Comparison of ENCODE assay signal across 24 cellular contexts in genomic region chr6:56732517-56732916, GRCh38.
DNase-seq lines count a peak whose midpoint lies in the region; ATAC-seq and TF ChIP-seq lines count a peak whose summit lies in the region.
"Had no signal": no experiment of that assay in that cellular context is flagged by ENCODE, and none has a peak within 500 bp of the region (broad histone marks: within the 10 kb centered on the region; RNA-seq: fewer than 3 reads in every experiment).

No MANE protein-coding gene starts in this region.

- H3K27ac ChIP-seq in H9 (ENCODE audit: insufficient read length, low read depth, low read length) = no peak overlapping the region
- peak overlapping the region; percentile 91 for H3K27ac ChIP-seq in Panc1 (ENCODE audit: low read length)
- no peak overlapping the region for H3K27ac ChIP-seq in left lung
- H3K27ac ChIP-seq in sigmoid colon = peak overlapping the region in 3 of 4 donors; percentile 66 to 75 (median 70)
- no peak overlapping the region for H3K27ac ChIP-seq in right cardiac atrium (ENCODE audit: low read length)

- no peak overlapping the region for H3K4ac ChIP-seq in H9 (ENCODE audit: low read depth, low read length)

- no peak overlapping the region for H3K18ac ChIP-seq in H9 (ENCODE audit: insufficient read length, low read depth, low read length)

- in situ Hi-C loops in Panc1 (cut with HindIII; ENCODE audit: low pct_unique_long_range_greater_than_20kb, low sequenced_read_pairs) = no loop called here

- H3K4me3 ChIP-seq in Panc1 (ENCODE audit: low read depth in 2 of 2, low read length in 2 of 2) = no peak overlapping the region
- H3K4me3 ChIP-seq in left lung = no peak overlapping the region
- H3K4me3 ChIP-seq in sigmoid colon = no peak overlapping the region
- no peak overlapping the region for H3K4me3 ChIP-seq in right cardiac atrium (ENCODE audit: low read length)

- H3K9me3 ChIP-seq in H9 (ENCODE audit: control insufficient read depth, low read depth, low read length) (no peaks in the 10 kb centered on the region), Panc1 (ENCODE audit: control insufficient read depth, insufficient read depth, low read depth, low read length) (no peaks in the 10 kb centered on the region), left lung (no peaks in the 10 kb centered on the region), sigmoid colon (no peaks in the 10 kb centered on the region), right cardiac atrium (ENCODE audit: control insufficient read depth, low read length) (no peaks in the 10 kb centered on the region)

- no peak overlapping the region for H3K4me2 ChIP-seq in H9 (ENCODE audit: insufficient read depth, insufficient read length, low read length)

- H4K5ac ChIP-seq in H9 (ENCODE audit: insufficient read length, low read depth, low read length) = no peak overlapping the region

- H2BK12ac ChIP-seq in H9 (ENCODE audit: insufficient read length, low read depth, low read length) = no peak overlapping the region

- H3K36me3 Mint-ChIP-seq in H9 (ENCODE audit: insufficient read depth in 1 of 3, low read depth in 3 of 3) = peaks cover 0 to 5% (median 3%) of the 10 kb centered on the region in 3 experiments; a peak in 4 of 7 replicates
- H3K36me3 Mint-ChIP-seq: activated naive CD8-positive, alpha-beta T cell; natural killer cell had no signal

- H4K8ac ChIP-seq in H9 (replicated peaks; ENCODE audit: insufficient read length, low read depth, low read length) = no peak overlapping the region

- H3K56ac ChIP-seq in H9 (ENCODE audit: insufficient read length, low read depth, low read length) = no peak overlapping the region

- no peak overlapping the region for H2BK15ac ChIP-seq in H9 (ENCODE audit: low read depth, low read length)

- no peaks in the 10 kb centered on the region for H4K20me1 ChIP-seq in H9 (ENCODE audit: control insufficient read depth, insufficient read depth, insufficient read length)

- H2BK20ac ChIP-seq in H9 (ENCODE audit: low read depth, low read length, poor library complexity, severe bottlenecking) = no peak overlapping the region

- peaks cover 14 to 19% of the 10 kb centered on the region in 2 experiments for H3K4me1 Mint-ChIP-seq in H9
- H3K4me1 Mint-ChIP-seq: natural killer cell had no signal

- intact Hi-C loops in Panc1 (cut with micrococcal nuclease; ENCODE audit: unreplicated experiment) (no loop called here), left lung (cut with DNase I) (no loop called here), sigmoid colon (cut with DNase I) (no loop called here), right cardiac atrium (cut with DNase I) (no loop called here)

- H3K79me2 ChIP-seq in H9 (ENCODE audit: insufficient read depth, low read length) = peaks cover 5% of the 10 kb centered on the region; the same call in 1 of the 2 replicates

- no peak overlapping the region for H3K4me3 Mint-ChIP-seq in H9
- H3K4me3 Mint-ChIP-seq: activated naive CD8-positive, alpha-beta T cell; CD4-positive, alpha-beta T cell; natural killer cell had no signal

- ATAC-seq in Panc1 (peak; percentile 41), left lung (peak; percentile 39), right cardiac atrium (no peak)
- ATAC-seq: left cardiac atrium, natural killer cell had no signal

- H4K91ac ChIP-seq in H9 (ENCODE audit: insufficient read length, low read depth, low read length) = no peak overlapping the region

- H3K14ac ChIP-seq in H9 (ENCODE audit: insufficient read depth, low read length) = no peak overlapping the region

- H3K27ac Mint-ChIP-seq in H9 = peak overlapping the region in 2 of 3 experiments; percentile 22 to 53; a peak in 2 of 7 replicates
- H3K27ac Mint-ChIP-seq: activated naive CD8-positive, alpha-beta T cell; activated T-helper 2 cell treated with anti-CD3 and anti-CD28 coated beads, Interferon-gamma antibody, Interleukin-2, Interleukin-4, amounts not matched to agents 10 μg/mL and 5 μg/mL and 100 μg/mL, durations not matched to agents 14 hours and 24 hours and 36 hours; CD4-positive, alpha-beta T cell; natural killer cell had no signal

- CTCF ChIA-PET in Panc1 (lab: Charles Lee) = interaction anchor here (0.6 to 0.7 kb wide), 3 partner anchors 18 to 359 kb away, joined by 3 read pairs; no protein-coding TSS in a partner anchor

- no peak overlapping the region for H3T11ph ChIP-seq in H9 (ENCODE audit: low read length)

- H2BK5ac ChIP-seq in H9 (ENCODE audit: insufficient read length, low read length) = no peak overlapping the region

- no peak for TF ChIP-seq POLR2A in sigmoid colon (IDR thresholded peaks at IDR 0.05)

- BruUV-seq in Panc1 (replicated peaks; lab: Mats Ljungman, UMichigan) = no TSS peak

- H3K36me3 ChIP-seq in Panc1 (ENCODE audit: control insufficient read depth, insufficient read depth, low read length) (no peaks in the 10 kb centered on the region; the same call in 1 of the 2 replicates), left lung (no peaks in the 10 kb centered on the region), sigmoid colon (no peaks in the 10 kb centered on the region)

- H3K9ac ChIP-seq in H9 (ENCODE audit: extremely low read depth, insufficient read length, low read length) = no peak overlapping the region

- TF ChIP-seq EP300 in sigmoid colon (IDR thresholded peaks at IDR 0.05) = no peak

- H3K4me1 ChIP-seq in H9 (ENCODE audit: insufficient read depth, low read length) (peaks cover 2% of the 10 kb centered on the region; the same call in 1 of the 2 replicates), Panc1 (ENCODE audit: control insufficient read depth, insufficient read depth, low read length) (peaks cover 78% of the 10 kb centered on the region), left lung (peaks cover 0 to 7% of the 10 kb centered on the region in 2 donors), sigmoid colon (peaks cover 0 to 70% (median 58%) of the 10 kb centered on the region in 4 donors), right cardiac atrium (ENCODE audit: control insufficient read depth, insufficient read depth, low read length) (peaks cover 3% of the 10 kb centered on the region)

- no peak overlapping the region for H2AK5ac ChIP-seq in H9 (ENCODE audit: insufficient read length, low read length)

- H2AFZ ChIP-seq in H9 (ENCODE audit: low read length) = no peak overlapping the region

- POLR2A ChIA-PET in Panc1 (lab: Charles Lee) = no interaction called here

- no peaks in the 10 kb centered on the region for H3K9me3 Mint-ChIP-seq in H9
- H3K9me3 Mint-ChIP-seq: activated T-helper 2 cell treated with anti-CD3 and anti-CD28 coated beads, Interferon-gamma antibody, Interleukin-2, Interleukin-4, amounts not matched to agents 10 μg/mL and 5 μg/mL and 100 μg/mL, durations not matched to agents 14 hours and 24 hours and 36 hours; CD4-positive, alpha-beta T cell had no signal

- DNase-seq in H9 = no peak
- no peak for DNase-seq in Panc1 (ENCODE audit: low read depth, low spot score)
- no peak for DNase-seq in left lung
- no peak for DNase-seq in sigmoid colon
- no peak for DNase-seq in right cardiac atrium
- no peak for DNase-seq in iPS-NIHi11 (ENCODE audit: low spot score)
- no peak for DNase-seq in nucleus accumbens (lab: John Stamatoyannopoulos, UW)
- DNase-seq: activated CD4-positive, alpha-beta T cell treated with anti-CD3 and anti-CD28 coated beads, Interleukin-2, amount 50 U/mL, for 4 hours; activated CD4-positive, CD25-positive, alpha-beta regulatory T cell; aorta; CD4-positive, alpha-beta T cell; dermis blood vessel endothelial cell; DMS153; left cardiac atrium; natural killer cell; NCI-H1694 treated with DMSO at 0.1 percent for 48 hours; NCI-H2227 treated with DMSO at 0.1 percent for 48 hours; NCI-H82; posterior cingulate gyrus; SHP77 treated with DMSO at 0.1 percent for 48 hours; T-helper 9 cell; trophoblast cell had no signal

- TF ChIP-seq CTCF in H9 (conservative IDR thresholded peaks at IDR 0.05) (no peak), Panc1 (IDR thresholded peaks at IDR 0.05) (no peak), left lung (IDR thresholded peaks at IDR 0.05) (no peak), sigmoid colon (IDR thresholded peaks at IDR 0.05) (no peak)

- no peaks in the 10 kb centered on the region for H3K27me3 ChIP-seq in H9 (ENCODE audit: insufficient read depth, low read length)
- no peaks in the 10 kb centered on the region for H3K27me3 ChIP-seq in Panc1 (ENCODE audit: control insufficient read depth, insufficient read depth, low read length)
- no peaks in the 10 kb centered on the region for H3K27me3 ChIP-seq in left lung
- H3K27me3 ChIP-seq in sigmoid colon = no peaks in the 10 kb centered on the region
- H3K27me3 ChIP-seq in right cardiac atrium (ENCODE audit: control insufficient read depth, insufficient read depth) = no peaks in the 10 kb centered on the region

- H3K27me3 Mint-ChIP-seq in H9 (ENCODE audit: low read depth) = no peaks in the 10 kb centered on the region
- H3K27me3 Mint-ChIP-seq: activated naive CD8-positive, alpha-beta T cell; CD4-positive, alpha-beta T cell had no signal

- H3K23ac ChIP-seq in H9 (ENCODE audit: insufficient read length, low read depth, low read length) = no peak overlapping the region

- H3K23me2 ChIP-seq in H9 (ENCODE audit: insufficient read length, low read depth, low read length, poor library complexity, severe bottlenecking) = no peaks in the 10 kb centered on the region

- H3K79me1 ChIP-seq in H9 (ENCODE audit: insufficient read depth, low read depth, low read length, poor library complexity, severe bottlenecking) = no peaks in the 10 kb centered on the region

- no CpG with 5 or more reads among the region's 4 CpGs for WGBS in H9 (ENCODE audit: extremely low coverage, insufficient read length, low lambda C conversion rate)
- WGBS in sigmoid colon, 2 donors = 12 to 58% methylated on average over 4 of the region's 4 CpGs
- 82% methylated on average over 4 of the region's 4 CpGs for WGBS in right cardiac atrium

- H2BK120ac ChIP-seq in H9 (ENCODE audit: low read depth, low read length, poor library complexity, severe bottlenecking) = no peak overlapping the region

Comparison
In these comparisons a context has a peak if more than half of its experiments do, and no peak if none do; other contexts are left out.
1. H3K27ac ChIP-seq: peak in Panc1 (single experiment) and sigmoid colon (3 of 4); none in H9 (single experiment), left lung (0 of 2) and right cardiac atrium (single experiment).
2. ATAC-seq: peak in Panc1 (single experiment) and left lung (single experiment); none in right cardiac atrium (0 of 2).